ENCODE assay signal across 1 cellular context in genomic region chr6:69790629-69791028, GRCh38.
TF ChIP-seq lines count a peak whose summit lies in the region.

No MANE protein-coding gene starts in this region.

TF ChIP-seq in GM23338, 12 proteins besides CTCF, POLR2A, EP300 and RAD21 (continued from another document):
- TF ChIP-seq ZNF462 (CRISPR knock-in tag; IDR thresholded peaks at IDR 0.05) (no peak), ZNF331 (CRISPR knock-in tag; IDR thresholded peaks at IDR 0.05; ENCODE audit: low read depth) (no peak), ETS1 (IDR thresholded peaks at IDR 0.05) (no peak), JUNB (IDR thresholded peaks at IDR 0.05; ENCODE audit: unreplicated experiment) (no peak), ZNF114 (CRISPR knock-in tag; IDR thresholded peaks at IDR 0.05) (no peak), EZH2 (IDR thresholded peaks at IDR 0.05; ENCODE audit: low read depth, unreplicated experiment) (no peak), CREB1 (CRISPR knock-in tag; IDR thresholded peaks at IDR 0.05; ENCODE audit: low read depth) (no peak), STAT1 (IDR thresholded peaks at IDR 0.05; ENCODE audit: unreplicated experiment) (no peak), EZH2phosphoT487 (IDR thresholded peaks at IDR 0.05; ENCODE audit: unreplicated experiment) (no peak), NANOG (IDR thresholded peaks at IDR 0.05; ENCODE audit: borderline replicate concordance) (no peak), POLR2AphosphoS5 (IDR thresholded peaks at IDR 0.05; ENCODE audit: low read depth) (no peak)
